ENCODE assay signal across 16 cellular contexts in the genomic region with DNA sequence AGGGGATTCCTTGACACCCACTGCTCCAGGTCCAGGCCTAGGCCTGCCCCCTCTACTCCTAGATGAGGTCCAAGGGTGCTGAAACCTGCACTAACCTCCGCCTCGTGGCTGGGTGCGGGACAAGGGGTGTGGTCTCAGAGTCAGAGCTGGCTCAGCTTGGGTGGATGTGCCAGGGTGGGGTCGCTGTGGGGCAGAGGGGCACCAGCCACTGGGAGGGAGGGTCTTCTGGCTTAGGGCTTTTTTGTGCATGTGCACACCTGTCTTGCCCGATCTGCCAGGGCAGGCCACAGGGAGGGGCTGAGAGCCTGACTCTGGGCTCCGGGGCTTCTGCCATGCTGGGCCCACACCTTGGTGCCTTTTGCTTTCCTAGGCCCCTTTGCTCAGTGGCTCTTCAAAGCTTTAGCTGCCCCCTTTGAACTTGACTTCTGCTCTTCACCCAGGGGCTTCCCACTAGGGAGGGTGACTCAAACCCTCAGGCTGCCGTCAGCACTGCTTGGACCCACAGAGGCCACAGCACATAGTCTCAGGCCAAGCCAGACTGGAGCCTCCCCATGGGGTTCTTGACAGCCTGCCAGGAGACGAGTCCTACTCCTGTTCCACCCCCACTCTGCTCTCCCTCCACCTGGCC.
DNase-seq lines count a peak whose midpoint lies in the region; ATAC-seq, FAIRE-seq and TF ChIP-seq lines count a peak whose summit lies in the region.
"Had no signal": no experiment of that assay in that cellular context is flagged by ENCODE, and none has a peak within 500 bp of the region (broad histone marks: within the 10 kb centered on the region; RNA-seq: fewer than 3 reads in every experiment).

No MANE protein-coding gene starts in this region.

- peaks cover 71% of the 10 kb centered on the region for H3K4me1 ChIP-seq in ACC112 (ENCODE audit: control insufficient read depth, insufficient read depth, low read length, unreplicated experiment)
- peaks cover 15% of the 10 kb centered on the region for H3K4me1 ChIP-seq in CD8-positive, alpha-beta memory T cell (ENCODE audit: insufficient read depth, low read length)
- H3K4me1 ChIP-seq in GM23338 (ENCODE audit: insufficient read depth) = peaks cover 17% of the 10 kb centered on the region; the same call in 1 of the 2 replicates
- peaks cover 46% of the 10 kb centered on the region for H3K4me1 ChIP-seq in HepG2 (ENCODE audit: insufficient read depth, low read length)

- H3K4me3 ChIP-seq in ACC112 (ENCODE audit: low read depth, low read length) = no peak overlapping the region
- no peak overlapping the region for H3K4me3 ChIP-seq in CD8-positive, alpha-beta memory T cell (ENCODE audit: low read length)
- no peak overlapping the region for H3K4me3 ChIP-seq in GM23338
- no peak overlapping the region for H3K4me3 ChIP-seq in HepG2 (replicated peaks in 1 of 3; ENCODE audit: insufficient read depth in 1 of 3, low read depth in 2 of 3, low read length in 3 of 3)
- H3K4me3 ChIP-seq: ascending aorta, esophagus muscularis mucosa, thoracic aorta had no signal

- peak overlapping the region; percentile 81 for H3K27ac ChIP-seq in ACC112 (ENCODE audit: low read depth, low read length)
- H3K27ac ChIP-seq in CD8-positive, alpha-beta memory T cell (ENCODE audit: low read depth, low read length) = no peak overlapping the region
- H3K27ac ChIP-seq in GM23338 (ENCODE audit: low read depth) = no peak overlapping the region
- H3K27ac ChIP-seq in HepG2 (ENCODE audit: extremely low read length, insufficient read depth, low read length) = no peak overlapping the region
- H3K27ac ChIP-seq: esophagus muscularis mucosa had no signal

- H3K36me3 ChIP-seq in ACC112 (ENCODE audit: insufficient read depth, low read length) (no peaks in the 10 kb centered on the region), GM23338 (ENCODE audit: insufficient read depth) (no peaks in the 10 kb centered on the region), HepG2 (replicated peaks in 1 of 2; ENCODE audit: control insufficient read depth in 1 of 2, insufficient read depth in 2 of 2, low read length in 2 of 2) (no peaks in the 10 kb centered on the region)
- no peaks in the 10 kb centered on the region for H3K36me3 ChIP-seq in CD8-positive, alpha-beta memory T cell (ENCODE audit: insufficient read depth, low read length)
- H3K36me3 ChIP-seq: ascending aorta, esophagus muscularis mucosa, thoracic aorta had no signal

- TF ChIP-seq RAD21 in HepG2 (CRISPR knock-in tag; IDR thresholded peaks at IDR 0.05) = no peak

- H3K4me1 Mint-ChIP-seq in activated T-helper 1 cell treated with anti-CD3 and anti-CD28 coated beads, Interleukin-12 subunit alpha, Interleukin-12 subunit beta, Interleukin-2, Interleukin-4 antibody, amounts not matched to agents 30 ng/mL and 10 ng/mL and 1 ng/mL, durations not matched to agents 14 hours and 24 hours and 36 hours (ENCODE audit: low read depth) = peaks cover 42% of the 10 kb centered on the region
- peaks cover 21 to 58% (median 22%) of the 10 kb centered on the region in 3 donors for H3K4me1 Mint-ChIP-seq in CD8-positive, alpha-beta memory T cell
- peaks cover 20% of the 10 kb centered on the region for H3K4me1 Mint-ChIP-seq in GM23338
- peaks cover 6% of the 10 kb centered on the region for H3K4me1 Mint-ChIP-seq in endothelial cell (ENCODE audit: unreplicated experiment)

- no peak for FAIRE-seq in HepG2 (lab: Jason Lieb, UNC)

- H3K79me2 ChIP-seq in ACC112 (ENCODE audit: control insufficient read depth, insufficient read depth, low read length, unreplicated experiment) (no peaks in the 10 kb centered on the region), GM23338 (replicated peaks; ENCODE audit: insufficient read depth) (no peaks in the 10 kb centered on the region), HepG2 (ENCODE audit: insufficient read depth, low read length) (no peaks in the 10 kb centered on the region)

- H3K9me2 ChIP-seq in GM23338 (ENCODE audit: insufficient read depth) = no peaks in the 10 kb centered on the region

- H3K4me3 Mint-ChIP-seq in activated T-helper 1 cell treated with anti-CD3 and anti-CD28 coated beads, Interleukin-12 subunit alpha, Interleukin-12 subunit beta, Interleukin-2, Interleukin-4 antibody, amounts not matched to agents 30 ng/mL and 10 ng/mL and 1 ng/mL, durations not matched to agents 14 hours and 24 hours and 36 hours = peak overlapping the region; percentile 22
- H3K4me3 Mint-ChIP-seq in CD8-positive, alpha-beta memory T cell = no peak overlapping the region
- H3K4me3 Mint-ChIP-seq in GM23338 (no peak overlapping the region), endothelial cell (ENCODE audit: unreplicated experiment) (no peak overlapping the region)

- no peaks in the 10 kb centered on the region for H3K9me3 Mint-ChIP-seq in activated T-helper 1 cell treated with anti-CD3 and anti-CD28 coated beads, Interleukin-12 subunit alpha, Interleukin-12 subunit beta, Interleukin-2, Interleukin-4 antibody, amounts not matched to agents 30 ng/mL and 10 ng/mL and 1 ng/mL, durations not matched to agents 14 hours and 24 hours and 36 hours
- no peaks in the 10 kb centered on the region for H3K9me3 Mint-ChIP-seq in CD8-positive, alpha-beta memory T cell
- no peaks in the 10 kb centered on the region for H3K9me3 Mint-ChIP-seq in GM23338
- H3K9me3 Mint-ChIP-seq in endothelial cell (ENCODE audit: unreplicated experiment) = no peaks in the 10 kb centered on the region

- TF ChIP-seq POLR2A in HepG2 (IDR thresholded peaks at IDR 0.05; ENCODE audit: insufficient read depth in 1 of 2, low read depth in 2 of 2, low read length in 2 of 2) = no peak

- H3K9me3 ChIP-seq in CD8-positive, alpha-beta memory T cell (ENCODE audit: low read length) = no peaks in the 10 kb centered on the region
- H3K9me3 ChIP-seq in HepG2 (ENCODE audit: low read length) = no peaks in the 10 kb centered on the region
- H3K9me3 ChIP-seq: ascending aorta, esophagus muscularis mucosa, thoracic aorta had no signal

- no TSS peak for BruUV-seq in HepG2 (replicated peaks; lab: Mats Ljungman, UMichigan)

- no peak overlapping the region for H2AFZ ChIP-seq in ACC112 (ENCODE audit: low read length, unreplicated experiment)
- H2AFZ ChIP-seq in GM23338 = no peak overlapping the region
- H2AFZ ChIP-seq in HepG2 (ENCODE audit: low read length) = no peak overlapping the region

- no peaks in the 10 kb centered on the region for H3F3A ChIP-seq in GM23338 (replicated peaks; ENCODE audit: low read depth)

- CTCF ChIA-PET in CD8-positive, alpha-beta memory T cell (lab: Charles Lee) = interaction anchor here (0.6 to 2.4 kb wide), 4 partner anchors 14 to 76 kb away, joined by 3 to 10 read pairs (median 3); no protein-coding TSS in a partner anchor
- CTCF ChIA-PET in HepG2 (lab: Yijun Ruan, JAX; ENCODE audit: low intra/inter-chr PET ratio, low total read pairs) = no interaction called here

- 41% methylated on average over 5 of the region's 8 CpGs for WGBS in HepG2 (ENCODE audit: low lambda C conversion rate)

- DNase-seq in EH (ENCODE audit: low read depth) (peak; percentile 30), iPS-NIHi7 (ENCODE audit: extremely low spot score) (peak; percentile 6), GM23338 (ENCODE audit: low spot score) (no peak), HepG2 (ENCODE audit: low spot score) (no peak), endothelial cell (ENCODE audit: low spot score) (no peak)
- DNase-seq in activated T-helper 1 cell treated with anti-CD3 and anti-CD28 coated beads, Interleukin-12 subunit alpha, Interleukin-12 subunit beta, Interleukin-2, Interleukin-4 antibody, amounts not matched to agents 30 ng/mL and 10 ng/mL and 1 ng/mL, durations not matched to agents 14 hours and 24 hours and 36 hours (ENCODE audit: low spot score) = no peak
- DNase-seq in CD8-positive, alpha-beta memory T cell = no peak
- DNase-seq: DMS153; kidney glomerular epithelial cell; NCI-H2107; stimulated activated CD4-positive, alpha-beta T cell treated with anti-CD3 and anti-CD28 coated beads, Interleukin-4, amount 100 ng/mL, for 24 hours had no signal

- in situ Hi-C loops in HepG2 (cut with HindIII; ENCODE audit: extremely low pct_ligation_motif_present, low pct_unique_long_range_greater_than_20kb) = no loop called here

- POLR2A ChIA-PET in CD8-positive, alpha-beta memory T cell (lab: Charles Lee) = interaction anchor here (3.5 kb wide), 1 partner anchor 35 kb away, joined by 12 read pairs; no protein-coding TSS in a partner anchor
- POLR2A ChIA-PET in HepG2 (lab: Yijun Ruan, JAX) = no interaction called here

- no peaks in the 10 kb centered on the region for H3K27me3 Mint-ChIP-seq in activated T-helper 1 cell treated with anti-CD3 and anti-CD28 coated beads, Interleukin-12 subunit alpha, Interleukin-12 subunit beta, Interleukin-2, Interleukin-4 antibody, amounts not matched to agents 30 ng/mL and 10 ng/mL and 1 ng/mL, durations not matched to agents 14 hours and 24 hours and 36 hours (ENCODE audit: insufficient read depth)
- no peaks in the 10 kb centered on the region for H3K27me3 Mint-ChIP-seq in CD8-positive, alpha-beta memory T cell
- H3K27me3 Mint-ChIP-seq in GM23338 (ENCODE audit: insufficient read depth, low read depth, poor library complexity) = peaks cover 18% of the 10 kb centered on the region
- H3K27me3 Mint-ChIP-seq in endothelial cell (ENCODE audit: unreplicated experiment) = peaks cover 6% of the 10 kb centered on the region

- no peak for ATAC-seq in GM23338
- ATAC-seq in HepG2 = no peak
- ATAC-seq: Panc1 had no signal

- peak overlapping the region; percentile 44 for H3K27ac Mint-ChIP-seq in activated T-helper 1 cell treated with anti-CD3 and anti-CD28 coated beads, Interleukin-12 subunit alpha, Interleukin-12 subunit beta, Interleukin-2, Interleukin-4 antibody, amounts not matched to agents 30 ng/mL and 10 ng/mL and 1 ng/mL, durations not matched to agents 14 hours and 24 hours and 36 hours
- peak overlapping the region in 3 of 8 donors; percentile 11 to 73 (median 70) for H3K27ac Mint-ChIP-seq in CD8-positive, alpha-beta memory T cell
- H3K27ac Mint-ChIP-seq in GM23338 (no peak overlapping the region), endothelial cell (ENCODE audit: unreplicated experiment) (no peak overlapping the region)

- H3K27me3 ChIP-seq in ACC112 (ENCODE audit: insufficient read depth, low read length) (no peaks in the 10 kb centered on the region), GM23338 (ENCODE audit: insufficient read depth) (peaks cover 5% of the 10 kb centered on the region; the same call in 1 of the 2 replicates), HepG2 (ENCODE audit: control insufficient read depth in 1 of 2, insufficient read depth in 2 of 2, low read length in 2 of 2) (peaks cover 1 to 46% of the 10 kb centered on the region in 2 experiments; a peak in 3 of 5 replicates)
- H3K27me3 ChIP-seq in CD8-positive, alpha-beta memory T cell (ENCODE audit: insufficient read depth, low read length, poor library complexity, severe bottlenecking) = no peaks in the 10 kb centered on the region
- H3K27me3 ChIP-seq: ascending aorta, esophagus muscularis mucosa had no signal

- H4K20me1 ChIP-seq in GM23338 (replicated peaks; ENCODE audit: insufficient read depth) (no peaks in the 10 kb centered on the region), HepG2 (ENCODE audit: insufficient read depth, low read length) (no peaks in the 10 kb centered on the region)

- no peak overlapping the region for H3K9ac ChIP-seq in HepG2 (ENCODE audit: insufficient read depth, low read depth, low read length)

- no peak for TF ChIP-seq CTCF in GM23338 (conservative IDR thresholded peaks at IDR 0.05; ENCODE audit: low read depth in 2 of 2)
- no peak for TF ChIP-seq CTCF in HepG2 (CRISPR knock-in tag; IDR thresholded peaks at IDR 0.05)
- TF ChIP-seq CTCF in endothelial cell (IDR thresholded peaks at IDR 0.05; ENCODE audit: unreplicated experiment) = no peak

- H3K4me2 ChIP-seq in GM23338 (no peak overlapping the region), HepG2 (ENCODE audit: low read depth, low read length) (no peak overlapping the region)

- intact Hi-C loops in activated T-helper 1 cell treated with anti-CD3 and anti-CD28 coated beads, Interleukin-12 subunit alpha, Interleukin-12 subunit beta, Interleukin-2, Interleukin-4 antibody, amounts not matched to agents 30 ng/mL and 10 ng/mL and 1 ng/mL, durations not matched to agents 14 hours and 24 hours and 36 hours (cut with micrococcal nuclease) = no loop called here
- intact Hi-C loops in HepG2 (cut with micrococcal nuclease; ENCODE audit: unreplicated experiment) = no loop called here

- H3K36me3 Mint-ChIP-seq in activated T-helper 1 cell treated with anti-CD3 and anti-CD28 coated beads, Interleukin-12 subunit alpha, Interleukin-12 subunit beta, Interleukin-2, Interleukin-4 antibody, amounts not matched to agents 30 ng/mL and 10 ng/mL and 1 ng/mL, durations not matched to agents 14 hours and 24 hours and 36 hours (ENCODE audit: low read depth) = no peaks in the 10 kb centered on the region
- peaks cover 0 to 2% (median 0%) of the 10 kb centered on the region in 3 donors for H3K36me3 Mint-ChIP-seq in CD8-positive, alpha-beta memory T cell
- peaks cover 3% of the 10 kb centered on the region; the same call in 1 of the 3 replicates for H3K36me3 Mint-ChIP-seq in GM23338 (ENCODE audit: low read depth)
- peaks cover 4% of the 10 kb centered on the region for H3K36me3 Mint-ChIP-seq in endothelial cell (ENCODE audit: low read depth, unreplicated experiment)

- no peak for TF ChIP-seq EP300 in HepG2 (IDR thresholded peaks at IDR 0.05; ENCODE audit: low read depth in 2 of 2, low read length in 2 of 2)
- no peak for TF ChIP-seq EP300 in HepG2 (CRISPR knock-in tag; IDR thresholded peaks at IDR 0.05; ENCODE audit: borderline replicate concordance)

Comparison
In these comparisons a context has a peak if more than half of its experiments do, and no peak if none do; other contexts are left out.
1. DNase-seq: peak in EH (single experiment) and iPS-NIHi7 (single experiment); none in activated T-helper 1 cell treated with anti-CD3 and anti-CD28 coated beads, Interleukin-12 subunit alpha, Interleukin-12 subunit beta, Interleukin-2, Interleukin-4 antibody, amounts not matched to agents 30 ng/mL and 10 ng/mL and 1 ng/mL, durations not matched to agents 14 hours and 24 hours and 36 hours (single experiment), CD8-positive, alpha-beta memory T cell (0 of 5), GM23338 (single experiment), HepG2 (single experiment) and endothelial cell (single experiment).